Comparison of ENCODE assay signal across 13 cellular contexts in genomic region chr10:67386260-67386659, GRCh38.
"Had no signal": no experiment of that assay in that cellular context is flagged by ENCODE, and none has a peak within 500 bp of the region (broad histone marks: within the 10 kb centered on the region; RNA-seq: fewer than 3 reads in every experiment).

No MANE protein-coding gene starts in this region.

- DNase-seq: activated CD4-positive, alpha-beta T cell treated with anti-CD3 and anti-CD28 coated beads, Interleukin-2, amount 10 ng/mL, durations not matched to agents 7 days and 5 days; activated CD8-positive, alpha-beta memory T cell treated with anti-CD3 and anti-CD28 coated beads, Interleukin-2, amount 50 U/mL, for 48 hours; activated naive CD8-positive, alpha-beta T cell treated with anti-CD3 and anti-CD28 coated beads for 36 hours; dermis blood vessel endothelial cell; hippocampal formation; stimulated activated CD4-positive, alpha-beta T cell treated with anti-CD3 and anti-CD28 coated beads, Interleukin-4, amount 100 ng/mL, for 4 hours; stimulated activated CD8-positive, alpha-beta memory T cell treated with anti-CD3 and anti-CD28 coated beads, Interleukin-4, amount 100 ng/mL, for 48 hours; stimulated activated naive CD8-positive, alpha-beta T cell treated with anti-CD3 and anti-CD28 coated beads, Interleukin-15, Interleukin-2, amounts not matched to agents 100 U/mL and 50 U/mL, for 24 hours; transverse colon had no signal

- H3K36me3 ChIP-seq: breast epithelium, transverse colon had no signal

- FAIRE-seq: endometrium had no signal

- H3K4me3 Mint-ChIP-seq: activated CD4-positive, alpha-beta T cell treated with anti-CD3 and anti-CD28 coated beads, Interleukin-2, amount 10 ng/mL, durations not matched to agents 7 days and 5 days had no signal

- H3K4me3 ChIP-seq: lung, skin epidermis had no signal

- H3K4me1 ChIP-seq: breast epithelium, transverse colon had no signal

- H3K9me3 Mint-ChIP-seq: activated CD4-positive, alpha-beta T cell treated with anti-CD3 and anti-CD28 coated beads, Interleukin-2, amount 10 ng/mL, durations not matched to agents 7 days and 5 days had no signal

- H3K27ac ChIP-seq: breast epithelium, skin epidermis, transverse colon had no signal

- H3K36me3 Mint-ChIP-seq: activated naive CD8-positive, alpha-beta T cell treated with anti-CD3 and anti-CD28 coated beads for 36 hours had no signal

- H3K9me3 ChIP-seq: breast epithelium, transverse colon had no signal

- H3K27me3 ChIP-seq: breast epithelium, transverse colon had no signal

- H3K27ac Mint-ChIP-seq: activated CD4-positive, alpha-beta T cell treated with anti-CD3 and anti-CD28 coated beads, Interleukin-2, amount 10 ng/mL, durations not matched to agents 7 days and 5 days; activated naive CD8-positive, alpha-beta T cell treated with anti-CD3 and anti-CD28 coated beads for 36 hours had no signal
